17 cellular contexts compared by ENCODE assay signal in the genomic region with DNA sequence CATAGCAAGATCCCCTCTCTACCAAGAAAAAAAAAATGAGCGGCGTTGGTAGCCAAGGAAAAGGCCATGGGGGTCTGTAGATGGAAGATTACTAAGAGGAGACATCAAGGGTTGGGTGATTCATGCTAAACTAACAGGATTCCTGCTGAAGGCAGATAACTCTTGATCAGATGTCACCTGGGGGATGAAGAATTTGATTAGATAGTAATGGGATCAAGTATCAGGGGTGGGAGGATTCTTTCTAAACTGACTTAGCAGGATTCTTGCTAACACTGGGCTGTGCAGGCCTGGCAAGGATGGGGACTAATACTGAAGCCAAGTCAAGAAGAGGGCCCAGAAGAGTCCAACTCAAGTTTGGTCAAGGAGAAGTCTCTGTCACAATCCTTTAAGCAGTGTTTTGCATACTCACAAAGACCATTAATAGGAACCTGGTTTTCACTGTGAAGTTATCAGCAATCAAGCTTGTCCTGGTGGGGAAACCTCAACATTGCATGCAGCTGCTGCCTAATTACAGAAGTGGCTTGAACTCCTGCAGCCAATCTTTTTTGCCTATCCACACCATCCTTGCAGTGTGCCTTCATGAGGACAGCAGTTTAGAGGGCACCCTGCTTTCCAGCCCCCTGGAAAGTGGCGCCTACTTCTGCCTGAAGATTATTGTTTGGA.
A peak's percentile ranks its signal among the peaks of the same experiment; 100 is the strongest.
DNase-seq lines count a peak whose midpoint lies in the region; ATAC-seq and TF ChIP-seq lines count a peak whose summit lies in the region.
"Had no signal": no experiment of that assay in that cellular context is flagged by ENCODE, and none has a peak within 500 bp of the region (broad histone marks: within the 10 kb centered on the region; RNA-seq: fewer than 3 reads in every experiment).

No MANE protein-coding gene starts in this region.

- H3K79me2 ChIP-seq in GM23338 (replicated peaks; ENCODE audit: insufficient read depth): no peaks in the 10 kb centered on the region

- WGBS in gastroesophageal sphincter (ENCODE audit: low coverage in 1 of 2), 2 donors: 80 to 95% methylated on average over 1 to 3 of the region's 3 CpGs

- H3K27me3 Mint-ChIP-seq in GM23338 (ENCODE audit: insufficient read depth, low read depth, poor library complexity): peaks cover 2% of the 10 kb centered on the region

- TF ChIP-seq CTCF in GM10266 (IDR thresholded peaks at IDR 0.05; ENCODE audit: control insufficient read depth, insufficient read depth, low read depth, missing control alignments) (no peak), GM23338 (conservative IDR thresholded peaks at IDR 0.05; ENCODE audit: low read depth in 2 of 2) (peak in 1 of 2 experiments; percentile 39; a peak in 2 of 4 replicates), fibroblast of pulmonary artery (IDR thresholded peaks at IDR 0.05; ENCODE audit: low read length, missing control alignments) (peak; percentile 2), gastroesophageal sphincter (IDR thresholded peaks at IDR 0.05) (no peak)

- 0 out of 2 replicates have a peak, but pooled peaks cover 2% of the 10 kb centered on the region for H3K9me2 ChIP-seq in GM23338 (ENCODE audit: insufficient read depth)

- no peak overlapping the region for H3K4me2 ChIP-seq in GM23338

- no peaks in the 10 kb centered on the region for H3F3A ChIP-seq in GM23338 (replicated peaks; ENCODE audit: low read depth)

- no peaks in the 10 kb centered on the region for H3K36me3 Mint-ChIP-seq in GM23338 (ENCODE audit: low read depth)

- H3K4me3 Mint-ChIP-seq in GM23338: no peak overlapping the region

- H3K27me3 ChIP-seq in GM23338 (ENCODE audit: insufficient read depth) (no peaks in the 10 kb centered on the region), gastroesophageal sphincter (no peaks in the 10 kb centered on the region)
- H3K27me3 ChIP-seq: adrenal gland, right atrium auricular region, stomach had no signal

- H2AFZ ChIP-seq in GM23338: no peak overlapping the region

- H3K27ac ChIP-seq in GM23338 (ENCODE audit: low read depth): no peak overlapping the region
- no peak overlapping the region for H3K27ac ChIP-seq in gastroesophageal sphincter
- H3K27ac ChIP-seq: adrenal gland, coronary artery, right atrium auricular region, stomach had no signal

- peaks cover 32% of the 10 kb centered on the region for H3K4me1 Mint-ChIP-seq in GM23338

- H3K9me3 ChIP-seq in gastroesophageal sphincter: no peaks in the 10 kb centered on the region
- H3K9me3 ChIP-seq: adrenal gland, right atrium auricular region, stomach had no signal

- no peaks in the 10 kb centered on the region for H3K9me3 Mint-ChIP-seq in GM23338

- TF ChIP-seq POLR2A in gastroesophageal sphincter (IDR thresholded peaks at IDR 0.05): no peak

- H3K27ac Mint-ChIP-seq in GM23338: no peak overlapping the region

- ATAC-seq in GM23338: peak; percentile 48
- ATAC-seq in gastroesophageal sphincter: no peak
- ATAC-seq in GM21723 (IDR thresholded peaks at IDR 0.05; ENCODE audit: unreplicated experiment): no peak
- ATAC-seq: activated CD4-positive, CD25-positive, alpha-beta regulatory T cell treated with anti-CD3 and anti-CD28 coated beads, Interleukin-2, amount 50 U/mL, for 24 hours had no signal

- no peak for TF ChIP-seq EP300 in gastroesophageal sphincter (IDR thresholded peaks at IDR 0.05)

- H3K4me3 ChIP-seq in GM23338 (no peak overlapping the region), fibroblast of pulmonary artery (replicated peaks; ENCODE audit: low read depth, low read length) (no peak overlapping the region), gastroesophageal sphincter (no peak overlapping the region)
- H3K4me3 ChIP-seq: adrenal gland, coronary artery, right atrium auricular region, stomach had no signal

- H3K36me3 ChIP-seq in GM23338 (ENCODE audit: insufficient read depth) (no peaks in the 10 kb centered on the region), gastroesophageal sphincter (no peaks in the 10 kb centered on the region)
- H3K36me3 ChIP-seq: adrenal gland, right atrium auricular region, stomach had no signal

- H4K20me1 ChIP-seq in GM23338 (replicated peaks; ENCODE audit: insufficient read depth): no peaks in the 10 kb centered on the region

- H3K4me1 ChIP-seq in GM23338 (ENCODE audit: insufficient read depth) (peaks cover 14% of the 10 kb centered on the region), gastroesophageal sphincter (no peaks in the 10 kb centered on the region)
- H3K4me1 ChIP-seq: adrenal gland, right atrium auricular region, stomach had no signal

- peak; percentile 10 for DNase-seq in GM10266 (ENCODE audit: extremely low spot score)
- peak; percentile 64 for DNase-seq in GM23338 (ENCODE audit: low spot score)
- DNase-seq in NCI-H82 (lab: John Stamatoyannopoulos, UW): peak; percentile 90
- DNase-seq in fibroblast of pulmonary artery (ENCODE audit: low read depth): no peak
- no peak for DNase-seq in cerebellar cortex (ENCODE audit: low spot score)
- no peak for DNase-seq in activated T-cell treated with anti-CD3 and anti-CD28 coated beads for 4 hours
- DNase-seq: activated T-cell treated with anti-CD3 and anti-CD28 coated beads, Interleukin-2, amount 50 U/mL, for 1 hour; adrenal gland; IMR-90; NCI-H1694; NK-92 treated with Interleukin-12 subunit alpha and Interleukin-12 subunit beta, amount 100 ng/mL, for 24 hours; stomach had no signal

TF ChIP-seq in GM23338, 12 proteins besides CTCF, POLR2A, EP300 and RAD21:
- no peak for TF ChIP-seq STAT1 (IDR thresholded peaks at IDR 0.05; ENCODE audit: unreplicated experiment)

Comparison
In these comparisons a context has a peak if more than half of its experiments do, and no peak if none do; other contexts are left out.
1. DNase-seq: peak in GM10266 (single experiment), GM23338 (single experiment) and NCI-H82 (single experiment); none in fibroblast of pulmonary artery (single experiment), cerebellar cortex (single experiment) and activated T-cell treated with anti-CD3 and anti-CD28 coated beads for 4 hours (single experiment).